ENCODE assay signal across 16 cellular contexts in the genomic region with DNA sequence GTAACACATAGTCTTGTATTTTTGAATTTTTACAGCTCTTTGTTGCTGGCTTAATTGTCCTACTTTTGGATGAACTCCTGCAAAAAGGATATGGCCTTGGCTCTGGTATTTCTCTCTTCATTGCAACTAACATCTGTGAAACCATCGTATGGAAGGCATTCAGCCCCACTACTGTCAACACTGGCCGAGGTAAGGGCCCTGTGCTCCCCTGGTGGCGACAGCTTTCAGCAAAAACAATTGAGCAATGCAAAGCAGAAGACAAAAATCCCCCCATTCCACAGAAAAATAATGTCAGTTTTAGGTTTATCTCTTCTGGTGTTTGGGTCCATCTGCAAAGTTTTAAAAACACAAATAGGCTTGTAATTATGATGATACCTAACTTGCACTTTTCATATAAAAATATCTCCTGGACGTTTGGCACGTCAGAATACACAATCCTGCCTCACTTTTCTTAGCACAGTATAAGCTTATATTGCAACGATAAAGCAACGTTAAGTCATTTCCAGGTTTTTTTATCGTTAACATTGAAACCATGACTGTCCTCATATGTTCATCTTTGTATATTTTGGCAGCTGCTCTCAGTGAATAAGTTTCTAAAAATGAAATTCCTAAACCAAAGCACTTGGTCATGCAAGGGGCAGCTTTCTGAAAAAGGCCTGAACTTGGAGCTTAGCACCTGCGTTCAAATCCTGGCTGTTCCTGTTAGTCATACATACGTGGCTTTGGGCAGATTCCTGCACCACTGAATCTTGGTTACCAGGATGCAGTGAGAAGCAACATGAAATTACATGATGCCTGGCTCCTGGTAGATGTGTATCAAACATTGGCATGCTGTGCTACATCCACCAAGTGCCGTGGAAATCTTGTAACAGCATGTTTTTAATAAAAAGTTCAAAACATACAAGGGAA. TPM values are rescaled to one million over a fixed set of nuclear protein-coding genes. Genes with fewer than 3 reads are reported as not detected.
DNase-seq lines count a peak whose midpoint lies in the region; ATAC-seq and TF ChIP-seq lines count a peak whose summit lies in the region.
"Had no signal": no experiment of that assay in that cellular context is flagged by ENCODE, and none has a peak within 500 bp of the region (broad histone marks: within the 10 kb centered on the region; RNA-seq: fewer than 3 reads in every experiment).

No MANE protein-coding gene starts in this region.

- ATAC-seq in IMR-90 (ENCODE audit: low read depth): peak; percentile 81
- ATAC-seq: activated CD8-positive, alpha-beta T cell treated with anti-CD3 and anti-CD28 coated beads for 36 hours had no signal

- H3K79me1 ChIP-seq in IMR-90 (ENCODE audit: low read depth in 1 of 2, low read length in 2 of 2): peaks cover 35 to 56% of the 10 kb centered on the region in 2 experiments
- H3K79me1 ChIP-seq in H9 (ENCODE audit: insufficient read depth, low read depth, low read length, poor library complexity, severe bottlenecking): no peaks in the 10 kb centered on the region

- H3K27me3 Mint-ChIP-seq in activated CD4-positive, alpha-beta memory T cell treated with anti-CD3 and anti-CD28 coated beads for 36 hours: no peaks in the 10 kb centered on the region
- no peaks in the 10 kb centered on the region for H3K27me3 Mint-ChIP-seq in H9 (ENCODE audit: low read depth)
- H3K27me3 Mint-ChIP-seq: activated CD8-positive, alpha-beta T cell treated with anti-CD3 and anti-CD28 coated beads for 36 hours had no signal

- CTCF ChIA-PET in IMR-90 (lab: Yijun Ruan, JAX): no interaction called here
- CTCF ChIA-PET in activated CD4-positive, alpha-beta memory T cell treated with anti-CD3 and anti-CD28 coated beads for 36 hours (lab: Charles Lee): interaction anchor here (0.7 to 1.2 kb wide), 2 partner anchors 12 to 15 kb away, joined by 3 read pairs; no protein-coding TSS in a partner anchor

- H2BK120ac ChIP-seq in IMR-90 (ENCODE audit: low read depth, low read length): peak overlapping the region; percentile 75
- no peak overlapping the region for H2BK120ac ChIP-seq in H9 (ENCODE audit: low read depth, low read length, poor library complexity, severe bottlenecking)

- H3K4me1 Mint-ChIP-seq in activated CD4-positive, alpha-beta memory T cell treated with anti-CD3 and anti-CD28 coated beads for 36 hours (ENCODE audit: low read depth): peaks cover 1% of the 10 kb centered on the region
- H3K4me1 Mint-ChIP-seq in H9: peaks cover 5% of the 10 kb centered on the region in 2 experiments; a peak in 3 of 4 replicates

- H3K27me3 ChIP-seq in IMR-90 (ENCODE audit: control insufficient read depth, insufficient read depth, low read length) (no peaks in the 10 kb centered on the region), H9 (ENCODE audit: insufficient read depth, low read length) (no peaks in the 10 kb centered on the region), H7 (ENCODE audit: control insufficient read depth, insufficient read depth, low read length) (no peaks in the 10 kb centered on the region)
- H3K27me3 ChIP-seq: BLaER1 had no signal

- peaks cover 28% of the 10 kb centered on the region for H3K9me1 ChIP-seq in IMR-90 (ENCODE audit: insufficient read depth, low read length)

- TF ChIP-seq RAD21 in IMR-90 (IDR thresholded peaks at IDR 0.05; ENCODE audit: low read length): no peak

- H3K14ac ChIP-seq in IMR-90 (replicated peaks; ENCODE audit: low read depth, low read length): peak overlapping the region; percentile 94
- no peak overlapping the region for H3K14ac ChIP-seq in H9 (ENCODE audit: insufficient read depth, low read length)

- H2AFZ ChIP-seq in IMR-90 (replicated peaks; ENCODE audit: low read length, poor library complexity) (no peak overlapping the region), H9 (ENCODE audit: low read length) (no peak overlapping the region)

- peaks cover 56% of the 10 kb centered on the region for H4K20me1 ChIP-seq in IMR-90 (ENCODE audit: insufficient read depth, low read length)
- H4K20me1 ChIP-seq in H9 (ENCODE audit: control insufficient read depth, insufficient read depth, insufficient read length): no peaks in the 10 kb centered on the region

- H2BK15ac ChIP-seq in IMR-90 (ENCODE audit: low read depth, low read length): peak overlapping the region; percentile 25; the same call in 1 of the 3 replicates
- H2BK15ac ChIP-seq in H9 (ENCODE audit: low read depth, low read length): no peak overlapping the region

- H3K27ac ChIP-seq in IMR-90 (ENCODE audit: insufficient read depth, low read length): peak overlapping the region; percentile 93
- no peak overlapping the region for H3K27ac ChIP-seq in H9 (ENCODE audit: insufficient read length, low read depth, low read length)
- H3K27ac ChIP-seq: BLaER1 had no signal

- H3K4me1 ChIP-seq in IMR-90 (ENCODE audit: control insufficient read depth, insufficient read depth, low read length): peaks cover 32% of the 10 kb centered on the region
- H3K4me1 ChIP-seq in H9 (ENCODE audit: insufficient read depth, low read length): no peaks in the 10 kb centered on the region
- H3K4me1 ChIP-seq: BLaER1 had no signal

- intact Hi-C loops in IMR-90 (cut with micrococcal nuclease): no loop called here
- intact Hi-C loops in activated CD4-positive, alpha-beta memory T cell treated with anti-CD3 and anti-CD28 coated beads for 36 hours (cut with micrococcal nuclease): no loop called here

- WGBS in IMR-90 (ENCODE audit: extremely low coverage in 2 of 2, insufficient read length in 1 of 2), 2 experiments: 0% methylated on average over 1 of the region's 11 CpGs; no CpG with 5 or more reads in 1 of the 2 experiments
- WGBS in H9 (ENCODE audit: extremely low coverage, insufficient read length, low lambda C conversion rate): no CpG with 5 or more reads among the region's 11 CpGs

- H4K8ac ChIP-seq in IMR-90 (ENCODE audit: low read depth in 2 of 2, low read length in 2 of 2) (peak overlapping the region; percentile 41 to 57; a peak in 3 of 4 replicates), H9 (replicated peaks; ENCODE audit: insufficient read length, low read depth, low read length) (no peak overlapping the region)

- H2BK5ac ChIP-seq in IMR-90 (ENCODE audit: low read depth, low read length, poor library complexity, severe bottlenecking): peak overlapping the region; percentile 93
- H2BK5ac ChIP-seq in H9 (ENCODE audit: insufficient read length, low read length): no peak overlapping the region

- H3K56ac ChIP-seq in IMR-90 (ENCODE audit: extremely low read depth, insufficient read depth, low read length) (peak overlapping the region; percentile 57; the same call in 1 of the 2 replicates), H9 (ENCODE audit: insufficient read length, low read depth, low read length) (no peak overlapping the region)

- peak; percentile 33 for TF ChIP-seq CTCF in AG09309 (IDR thresholded peaks at IDR 0.05; ENCODE audit: control insufficient read depth, insufficient read depth, low read depth, low read length, missing control alignments)
- peak; percentile 18; the same call in 1 of the 2 replicates for TF ChIP-seq CTCF in IMR-90 (conservative IDR thresholded peaks at IDR 0.05; ENCODE audit: low read depth, low read length)
- peak; percentile 17 for TF ChIP-seq CTCF in astrocyte of the spinal cord (IDR thresholded peaks at IDR 0.05; ENCODE audit: low read depth, low read length)
- TF ChIP-seq CTCF in foreskin fibroblast (IDR thresholded peaks at IDR 0.05; ENCODE audit: low read depth, low read length): peak; percentile 8
- TF ChIP-seq CTCF in H9 (conservative IDR thresholded peaks at IDR 0.05): no peak; the same call in 2 of the 3 replicates

- no TSS peak for BruUV-seq in IMR-90 (replicated peaks; lab: Mats Ljungman, UMichigan)

- H2AK9ac ChIP-seq in IMR-90 (replicated peaks; ENCODE audit: low read depth, low read length, poor library complexity): no peak overlapping the region

- H3K4me3 ChIP-seq in AG09309 (ENCODE audit: control insufficient read depth, low read depth, low read length) (no peak overlapping the region), IMR-90 (ENCODE audit: insufficient read depth, low read depth, low read length) (no peak overlapping the region), astrocyte of the spinal cord (ENCODE audit: low read depth, low read length) (no peak overlapping the region), foreskin fibroblast (ENCODE audit: low read depth in 1 of 2, low read length in 2 of 2) (no peak overlapping the region), H7 (ENCODE audit: insufficient read depth, low read depth, low read length) (no peak overlapping the region)
- H3K4me3 ChIP-seq: BLaER1 had no signal

- H3K9ac ChIP-seq in IMR-90 (ENCODE audit: low read depth, low read length): peak overlapping the region; percentile 49; the same call in 1 of the 2 replicates
- no peak overlapping the region for H3K9ac ChIP-seq in H9 (ENCODE audit: extremely low read depth, insufficient read length, low read length)
- H3K9ac ChIP-seq: BLaER1 had no signal

- peak overlapping the region; percentile 88 for H3K23ac ChIP-seq in IMR-90 (ENCODE audit: low read depth, low read length)
- no peak overlapping the region for H3K23ac ChIP-seq in H9 (ENCODE audit: insufficient read length, low read depth, low read length)

- H3K36me3 ChIP-seq in IMR-90 (ENCODE audit: control insufficient read depth, insufficient read depth, low read length): peaks cover 59% of the 10 kb centered on the region
- H3K36me3 ChIP-seq in H7 (replicated peaks; ENCODE audit: control insufficient read depth, insufficient read depth, low read length): peaks cover 53% of the 10 kb centered on the region

- H3K4ac ChIP-seq in IMR-90 (ENCODE audit: low read depth, low read length): peak overlapping the region; percentile 81
- no peak overlapping the region for H3K4ac ChIP-seq in H9 (ENCODE audit: low read depth, low read length)

- POLR2A ChIA-PET in IMR-90 (lab: Charles Lee; ENCODE audit: unreplicated experiment): no interaction called here
- POLR2A ChIA-PET in activated CD4-positive, alpha-beta memory T cell treated with anti-CD3 and anti-CD28 coated beads for 36 hours (lab: Charles Lee): no interaction called here

- in situ Hi-C loops in IMR-90 (cut with MboI; ENCODE audit: low sequenced_read_pairs): no loop called here
- in situ Hi-C loops in astrocyte of the spinal cord (cut with HindIII; ENCODE audit: low sequenced_read_pairs): no loop called here

- H3K79me2 ChIP-seq in H9 (ENCODE audit: insufficient read depth, low read length): no peaks in the 10 kb centered on the region

- H2BK12ac ChIP-seq in H9 (ENCODE audit: insufficient read length, low read depth, low read length): no peak overlapping the region

- no peak overlapping the region for H3K4me3 Mint-ChIP-seq in activated CD4-positive, alpha-beta memory T cell treated with anti-CD3 and anti-CD28 coated beads for 36 hours
- no peak overlapping the region for H3K4me3 Mint-ChIP-seq in H9
- H3K4me3 Mint-ChIP-seq: activated CD8-positive, alpha-beta T cell treated with anti-CD3 and anti-CD28 coated beads for 36 hours; T-helper 2 cell treated with Interferon-gamma antibody and Interleukin-4, amounts not matched to agents 5 μg/mL and 100 μg/mL, for 36 hours had no signal

- no peaks in the 10 kb centered on the region for H3K23me2 ChIP-seq in H9 (ENCODE audit: insufficient read length, low read depth, low read length, poor library complexity, severe bottlenecking)

- H2BK20ac ChIP-seq in IMR-90 (ENCODE audit: low read depth, low read length): peak overlapping the region; percentile 35
- H2BK20ac ChIP-seq in H9 (ENCODE audit: low read depth, low read length, poor library complexity, severe bottlenecking): no peak overlapping the region

- H2AK5ac ChIP-seq in IMR-90 (ENCODE audit: low read depth, low read length): peak overlapping the region; percentile 55; the same call in 1 of the 2 replicates
- H2AK5ac ChIP-seq in H9 (ENCODE audit: insufficient read length, low read length): no peak overlapping the region

- H3T11ph ChIP-seq in H9 (ENCODE audit: low read length): no peak overlapping the region

- no peak overlapping the region for H3K27ac Mint-ChIP-seq in activated CD4-positive, alpha-beta memory T cell treated with anti-CD3 and anti-CD28 coated beads for 36 hours
- H3K27ac Mint-ChIP-seq in H9: no peak overlapping the region
- H3K27ac Mint-ChIP-seq: T-helper 2 cell treated with Interferon-gamma antibody and Interleukin-4, amounts not matched to agents 5 μg/mL and 100 μg/mL, for 36 hours had no signal

- dilution Hi-C loops in IMR-90 (cut with HindIII; ENCODE audit: low sequenced_read_pairs, unreplicated experiment): no loop called here

- H3K9me3 Mint-ChIP-seq in activated CD4-positive, alpha-beta memory T cell treated with anti-CD3 and anti-CD28 coated beads for 36 hours: no peaks in the 10 kb centered on the region
- no peaks in the 10 kb centered on the region for H3K9me3 Mint-ChIP-seq in H9
- H3K9me3 Mint-ChIP-seq: activated CD8-positive, alpha-beta T cell treated with anti-CD3 and anti-CD28 coated beads for 36 hours; T-helper 2 cell treated with Interferon-gamma antibody and Interleukin-4, amounts not matched to agents 5 μg/mL and 100 μg/mL, for 36 hours had no signal

- H3K18ac ChIP-seq in IMR-90 (ENCODE audit: low read depth, low read length) (peak overlapping the region; percentile 27), H9 (ENCODE audit: insufficient read length, low read depth, low read length) (no peak overlapping the region)

- H3K4me2 ChIP-seq in IMR-90 (ENCODE audit: low read depth, low read length): peak overlapping the region; percentile 27
- no peak overlapping the region for H3K4me2 ChIP-seq in H9 (ENCODE audit: insufficient read depth, insufficient read length, low read length)
- H3K4me2 ChIP-seq: BLaER1 had no signal

- TF ChIP-seq POLR2A in IMR-90 (IDR thresholded peaks at IDR 0.05; ENCODE audit: low read depth, low read length): no peak; the same call in 1 of the 2 replicates

- H4K91ac ChIP-seq in IMR-90 (ENCODE audit: insufficient read depth, low read depth, low read length): peak overlapping the region; percentile 49
- H4K91ac ChIP-seq in H9 (ENCODE audit: insufficient read length, low read depth, low read length): no peak overlapping the region

- peaks cover 71% of the 10 kb centered on the region for H3K36me3 Mint-ChIP-seq in activated CD4-positive, alpha-beta memory T cell treated with anti-CD3 and anti-CD28 coated beads for 36 hours
- peaks cover 55 to 97% (median 87%) of the 10 kb centered on the region in 3 experiments for H3K36me3 Mint-ChIP-seq in H9 (ENCODE audit: insufficient read depth in 1 of 3, low read depth in 3 of 3)

- H4K5ac ChIP-seq in IMR-90 (ENCODE audit: low read depth, low read length) (peak overlapping the region; percentile 3), H9 (ENCODE audit: insufficient read length, low read depth, low read length) (no peak overlapping the region)

- DNase-seq in AG09309 (ENCODE audit: low read depth) (peak; percentile 93), IMR-90 (peak; percentile 100), astrocyte of the spinal cord (ENCODE audit: low read depth, low spot score) (peak; percentile 91), foreskin fibroblast (peak; percentile 94 to 98), NCI-H345 (lab: John Stamatoyannopoulos, UW) (no peak), H9 (no peak), H7 (no peak)
- no peak for DNase-seq in activated CD4-positive, alpha-beta memory T cell treated with anti-CD3 and anti-CD28 coated beads for 36 hours
- DNase-seq: activated CD8-positive, alpha-beta T cell treated with anti-CD3 and anti-CD28 coated beads for 36 hours; activated gamma-delta T cell; NCI-H1105; NCI-H446; stimulated activated CD4-positive, alpha-beta T cell treated with anti-CD3 and anti-CD28 coated beads, Interleukin-4, amount 100 ng/mL, for 1 hour; stimulated activated naive CD4-positive, alpha-beta T cell treated with Interleukin-2 at 50 U/mL for 16 hours had no signal

- no peaks in the 10 kb centered on the region for H3K9me3 ChIP-seq in IMR-90 (ENCODE audit: control insufficient read depth, insufficient read depth, low read length)
- no peaks in the 10 kb centered on the region for H3K9me3 ChIP-seq in H9 (ENCODE audit: control insufficient read depth, low read depth, low read length)
- H3K9me3 ChIP-seq: BLaER1 had no signal

RNA-seq across cellular contexts. Expression of a gene that starts 8.5 kb away (rescaled TPM):
- 478 and 487 TPM in 2 replicates for total RNA-seq in IMR-90 (2012; rRNA removed)
- polyA plus RNA-seq in IMR-90 (2012; rRNA removed): 347 and 377 TPM in 2 replicates
- 212 and 332 TPM in 2 replicates for polyA plus RNA-seq in IMR-90 (2012; cell fraction: cytosol; rRNA removed)
- 308 and 317 TPM in 2 replicates for polyA plus RNA-seq in IMR-90 (2012; cell fraction: nucleus; rRNA removed; ENCODE audit: low replicate concordance)
- 100 to 1,000 TPM; 147 to 149 TPM for total RNA-seq in activated CD4-positive, alpha-beta memory T cell treated with anti-CD3 and anti-CD28 coated beads for 36 hours
- total RNA-seq in H9 (2021): 138 and 146 TPM in 2 replicates
- total RNA-seq in H7 (2014; rRNA removed; shearing (Covaris generic)): 88.9 and 121 TPM in 2 replicates

Comparison
In these comparisons a context has a peak if more than half of its experiments do, and no peak if none do; other contexts are left out.
1. DNase-seq: peak in AG09309 (single experiment), IMR-90 (single experiment), astrocyte of the spinal cord (single experiment) and foreskin fibroblast (2 of 2); none in activated CD4-positive, alpha-beta memory T cell treated with anti-CD3 and anti-CD28 coated beads for 36 hours (single experiment), NCI-H345 (single experiment), H9 (single experiment) and H7 (single experiment).